In the genomic region with DNA sequence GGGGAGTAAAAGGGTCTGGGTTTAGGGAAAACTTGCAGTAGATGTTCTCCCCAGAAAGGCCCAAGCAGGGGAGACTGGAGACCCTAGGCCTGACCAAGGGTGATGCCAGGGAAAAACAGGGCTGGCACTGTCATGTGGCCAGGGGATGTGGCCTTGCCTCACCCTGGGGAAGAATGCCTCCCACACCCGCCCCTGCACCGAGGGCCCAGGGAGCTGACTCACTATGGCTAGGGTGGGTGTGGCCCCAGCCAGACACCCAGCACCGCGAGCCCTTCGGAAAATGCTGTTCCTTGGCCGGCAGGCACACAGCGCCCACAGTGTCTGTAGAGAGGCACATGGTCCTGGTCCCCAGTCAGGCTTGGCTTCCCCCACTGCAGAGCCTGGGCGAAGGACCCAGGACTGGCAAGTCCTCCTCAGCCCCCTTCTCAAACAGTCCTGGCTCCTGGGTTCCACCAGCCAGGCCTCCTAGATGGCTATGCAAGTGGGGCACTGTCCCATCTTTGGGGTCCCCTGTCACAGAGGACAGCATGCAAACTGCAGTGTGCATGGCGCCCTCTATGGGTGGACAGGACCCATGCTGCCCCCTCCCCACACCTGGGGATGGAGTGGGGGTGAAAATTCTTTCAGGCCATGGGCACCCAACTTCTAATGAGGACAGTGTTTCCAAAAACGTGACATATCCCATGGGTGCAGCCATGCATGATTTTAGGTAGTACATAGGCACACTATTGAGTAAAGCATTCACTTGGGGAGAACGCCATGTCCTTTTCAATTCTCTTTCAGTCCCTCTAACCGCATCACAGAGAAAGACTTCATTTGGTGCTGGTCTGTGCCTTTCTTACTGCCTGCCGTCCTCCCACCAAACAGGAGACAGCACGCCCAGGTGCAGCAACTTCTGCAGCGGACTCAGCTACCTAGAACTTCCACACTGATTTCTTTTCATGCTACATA, we compare ENCODE assay signal across 8 cellular contexts. TPM values are rescaled to one million over a fixed set of nuclear protein-coding genes. Genes with fewer than 3 reads are reported as not detected.
DNase-seq lines count a peak whose midpoint lies in the region; ATAC-seq and TF ChIP-seq lines count a peak whose summit lies in the region.

No MANE protein-coding gene starts in this region.

- DNase-seq in Caco-2 (peak; percentile 60 to 80), HL-60 (ENCODE audit: low read depth in 1 of 2, low spot score in 1 of 2) (peak; percentile 14 to 21), WTC11 (ENCODE audit: low spot score) (peak; percentile 81), iPS-NIHi11 (ENCODE audit: low spot score) (peak; percentile 81)
- no peak for DNase-seq in naive thymus-derived CD4-positive, alpha-beta T cell
- no peak for DNase-seq in central memory CD4-positive, alpha-beta T cell

- peaks cover 2% of the 10 kb centered on the region for H3K36me3 ChIP-seq in Caco-2 (ENCODE audit: control insufficient read depth, insufficient read depth, low read length)
- H3K36me3 ChIP-seq in naive thymus-derived CD4-positive, alpha-beta T cell (ENCODE audit: control insufficient read depth in 2 of 3, insufficient read depth in 3 of 3, low read length in 3 of 3) = no peaks in the 10 kb centered on the region

- H3K4me1 ChIP-seq in Caco-2 = peaks cover 14% of the 10 kb centered on the region
- H3K4me1 ChIP-seq in naive thymus-derived CD4-positive, alpha-beta T cell (ENCODE audit: control insufficient read depth in 2 of 2, insufficient read depth in 2 of 2, low read length in 2 of 2) = no peaks in the 10 kb centered on the region

- H3K36me3 Mint-ChIP-seq in Caco-2 (ENCODE audit: insufficient read depth, unreplicated experiment) (no peaks in the 10 kb centered on the region), WTC11 (no peaks in the 10 kb centered on the region)
- peaks cover 0 to 14% (median 0%) of the 10 kb centered on the region in 5 donors for H3K36me3 Mint-ChIP-seq in naive thymus-derived CD4-positive, alpha-beta T cell

- CTCF ChIA-PET in Caco-2 (lab: Charles Lee) (no interaction called here), WTC11 (lab: Charles Lee) (interaction anchor here (1.0 to 1.7 kb wide), 4 partner anchors 62 to 150 kb away, joined by 3 to 10 read pairs (median 6); no protein-coding TSS in a partner anchor)
- CTCF ChIA-PET in naive thymus-derived CD4-positive, alpha-beta T cell (lab: Charles Lee) = no interaction called here

- ATAC-seq in WTC11 = peak; percentile 89
- no peak for ATAC-seq in GM21447 (IDR thresholded peaks at IDR 0.05; ENCODE audit: unreplicated experiment)
- ATAC-seq in naive thymus-derived CD4-positive, alpha-beta T cell = no peak
- ATAC-seq in HG02678 (IDR thresholded peaks at IDR 0.05; ENCODE audit: unreplicated experiment) = no peak

- intact Hi-C loops in Caco-2 (cut with micrococcal nuclease; ENCODE audit: unreplicated experiment) = no loop called here
- intact Hi-C loops in naive thymus-derived CD4-positive, alpha-beta T cell (cut with micrococcal nuclease) = no loop called here

- POLR2A ChIA-PET in Caco-2 (lab: Charles Lee) (no interaction called here), WTC11 (lab: Charles Lee) (no interaction called here)
- POLR2A ChIA-PET in naive thymus-derived CD4-positive, alpha-beta T cell (lab: Charles Lee) = no interaction called here

- H3K27me3 Mint-ChIP-seq in Caco-2 (ENCODE audit: insufficient read depth, unreplicated experiment) = no peaks in the 10 kb centered on the region
- H3K27me3 Mint-ChIP-seq in WTC11 (ENCODE audit: low read depth) = no peaks in the 10 kb centered on the region
- H3K27me3 Mint-ChIP-seq in naive thymus-derived CD4-positive, alpha-beta T cell = no peaks in the 10 kb centered on the region

- TF ChIP-seq CTCF in Caco-2 (IDR thresholded peaks at IDR 0.05; ENCODE audit: insufficient read depth in 1 of 2, low read depth in 1 of 2, low read length in 1 of 2, severe bottlenecking in 1 of 2, unreplicated experiment in 1 of 2) (peak; percentile 73 to 85), HL-60 (IDR thresholded peaks at IDR 0.05; ENCODE audit: insufficient read depth, low read length) (no peak), WTC11 (IDR thresholded peaks at IDR 0.05) (peak; percentile 95)

- H3K27ac Mint-ChIP-seq in Caco-2 (ENCODE audit: unreplicated experiment) (peak overlapping the region; percentile 85), WTC11 (no peak overlapping the region)
- no peak overlapping the region for H3K27ac Mint-ChIP-seq in naive thymus-derived CD4-positive, alpha-beta T cell

- BruUV-seq in Caco-2 (replicated peaks; lab: Mats Ljungman, UMichigan) = no TSS peak

- H3K4me3 ChIP-seq in Caco-2 (ENCODE audit: low read depth, low read length) (no peak overlapping the region), HL-60 (replicated peaks; ENCODE audit: insufficient read depth, low read length) (no peak overlapping the region)
- no peak overlapping the region for H3K4me3 ChIP-seq in naive thymus-derived CD4-positive, alpha-beta T cell (ENCODE audit: low read length)

- H3K9me3 Mint-ChIP-seq in Caco-2 (ENCODE audit: unreplicated experiment) (no peaks in the 10 kb centered on the region), WTC11 (no peaks in the 10 kb centered on the region)
- H3K9me3 Mint-ChIP-seq in naive thymus-derived CD4-positive, alpha-beta T cell = no peaks in the 10 kb centered on the region

- no peaks in the 10 kb centered on the region for H3K9me3 ChIP-seq in Caco-2
- no peaks in the 10 kb centered on the region for H3K9me3 ChIP-seq in naive thymus-derived CD4-positive, alpha-beta T cell (ENCODE audit: control insufficient read depth in 2 of 3, low read length in 3 of 3)

- no peak overlapping the region for H3K27ac ChIP-seq in HL-60 (replicated peaks)
- no peak overlapping the region for H3K27ac ChIP-seq in naive thymus-derived CD4-positive, alpha-beta T cell (ENCODE audit: low read depth, low read length)

- H3K4me1 Mint-ChIP-seq in Caco-2 (ENCODE audit: low read depth, unreplicated experiment) (peaks cover 8% of the 10 kb centered on the region), WTC11 (no peaks in the 10 kb centered on the region)
- peaks cover 0 to 4% (median 0%) of the 10 kb centered on the region in 7 donors for H3K4me1 Mint-ChIP-seq in naive thymus-derived CD4-positive, alpha-beta T cell

- H3K4me3 Mint-ChIP-seq in Caco-2 (ENCODE audit: unreplicated experiment) (no peak overlapping the region), WTC11 (no peak overlapping the region)
- no peak overlapping the region for H3K4me3 Mint-ChIP-seq in naive thymus-derived CD4-positive, alpha-beta T cell

- H3K27me3 ChIP-seq in Caco-2 (replicated peaks; ENCODE audit: control insufficient read depth, insufficient read depth, low read length) = no peaks in the 10 kb centered on the region
- H3K27me3 ChIP-seq in HL-60 (ENCODE audit: insufficient read depth, poor library complexity, severe bottlenecking) = no peaks in the 10 kb centered on the region
- no peaks in the 10 kb centered on the region for H3K27me3 ChIP-seq in naive thymus-derived CD4-positive, alpha-beta T cell (ENCODE audit: control insufficient read depth in 2 of 2, insufficient read depth in 2 of 2, low read length in 2 of 2)

TF ChIP-seq in WTC11, 78 proteins besides CTCF, POLR2A, EP300 and RAD21:
- TF ChIP-seq, protein P1, sequence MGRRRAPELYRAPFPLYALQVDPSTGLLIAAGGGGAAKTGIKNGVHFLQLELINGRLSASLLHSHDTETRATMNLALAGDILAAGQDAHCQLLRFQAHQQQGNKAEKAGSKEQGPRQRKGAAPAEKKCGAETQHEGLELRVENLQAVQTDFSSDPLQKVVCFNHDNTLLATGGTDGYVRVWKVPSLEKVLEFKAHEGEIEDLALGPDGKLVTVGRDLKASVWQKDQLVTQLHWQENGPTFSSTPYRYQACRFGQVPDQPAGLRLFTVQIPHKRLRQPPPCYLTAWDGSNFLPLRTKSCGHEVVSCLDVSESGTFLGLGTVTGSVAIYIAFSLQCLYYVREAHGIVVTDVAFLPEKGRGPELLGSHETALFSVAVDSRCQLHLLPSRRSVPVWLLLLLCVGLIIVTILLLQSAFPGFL (CRISPR knock-in tag; IDR thresholded peaks at IDR 0.05; ENCODE audit: borderline replicate concordance) = no peak
- TF ChIP-seq, protein P2, sequence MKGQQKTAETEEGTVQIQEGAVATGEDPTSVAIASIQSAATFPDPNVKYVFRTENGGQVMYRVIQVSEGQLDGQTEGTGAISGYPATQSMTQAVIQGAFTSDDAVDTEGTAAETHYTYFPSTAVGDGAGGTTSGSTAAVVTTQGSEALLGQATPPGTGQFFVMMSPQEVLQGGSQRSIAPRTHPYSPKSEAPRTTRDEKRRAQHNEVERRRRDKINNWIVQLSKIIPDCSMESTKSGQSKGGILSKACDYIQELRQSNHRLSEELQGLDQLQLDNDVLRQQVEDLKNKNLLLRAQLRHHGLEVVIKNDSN (CRISPR knock-in tag; IDR thresholded peaks at IDR 0.05) = 0 out of 2 replicates have a peak, but pooled peaks have one; percentile 15
- TF ChIP-seq, protein P3, sequence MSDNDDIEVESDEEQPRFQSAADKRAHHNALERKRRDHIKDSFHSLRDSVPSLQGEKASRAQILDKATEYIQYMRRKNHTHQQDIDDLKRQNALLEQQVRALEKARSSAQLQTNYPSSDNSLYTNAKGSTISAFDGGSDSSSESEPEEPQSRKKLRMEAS (CRISPR knock-in tag; IDR thresholded peaks at IDR 0.05) = 0 out of 2 replicates have a peak, but pooled peaks have one; percentile 46

RNA-seq across cellular contexts. Expression of a gene that starts 15.2 kb away (rescaled TPM):
- total RNA-seq in Caco-2 (2022) (2.4 and 2.7 TPM in 2 replicates), WTC11 (2021) (0.85 to 1.7 TPM (median 1.1 TPM) in 3 replicates)
- total RNA-seq in naive thymus-derived CD4-positive, alpha-beta T cell = 1 to 10 TPM in 2 of 5 experiments, under 1 TPM in 3; 0.50 to 1.5 (median 0.97) TPM
- not detected for polyA plus RNA-seq in naive thymus-derived CD4-positive, alpha-beta T cell

Comparison
In these comparisons a context has a peak if more than half of its experiments do, and no peak if none do; other contexts are left out.
1. DNase-seq: peak in Caco-2 (2 of 2), HL-60 (2 of 2), WTC11 (single experiment) and iPS-NIHi11 (single experiment); none in naive thymus-derived CD4-positive, alpha-beta T cell (0 of 9) and central memory CD4-positive, alpha-beta T cell (single experiment).